ENCODE assay signal across 21 cellular contexts in genomic region chr20:23293689-23294088, GRCh38. TPM values are rescaled to one million over a fixed set of nuclear protein-coding genes. Genes with fewer than 3 reads are reported as not detected.
DNase-seq lines count a peak whose midpoint lies in the region; ATAC-seq and TF ChIP-seq lines count a peak whose summit lies in the region.
"Had no signal": no experiment of that assay in that cellular context is flagged by ENCODE, and none has a peak within 500 bp of the region (broad histone marks: within the 10 kb centered on the region; RNA-seq: fewer than 3 reads in every experiment).

No MANE protein-coding gene starts in this region.

- TF ChIP-seq CTCF in coronary artery (IDR thresholded peaks at IDR 0.05) (no peak), mucosa of descending colon (IDR thresholded peaks at IDR 0.05) (no peak), transverse colon (IDR thresholded peaks at IDR 0.05) (no peak)
- TF ChIP-seq CTCF in CD8-positive, alpha-beta T cell (IDR thresholded peaks at IDR 0.05) = no peak

- H3K27ac ChIP-seq in coronary artery (peak overlapping the region in 1 of 2 donors; percentile 78), transverse colon (peak overlapping the region; percentile 29 to 65 (median 48))
- H3K27ac ChIP-seq in CD8-positive, alpha-beta T cell (ENCODE audit: low read depth, low read length) = no peak overlapping the region
- H3K27ac ChIP-seq: brain microvascular endothelial cell, neutrophil had no signal

- H3K4me3 Mint-ChIP-seq in CD8-positive, alpha-beta T cell = no peak overlapping the region
- H3K4me3 Mint-ChIP-seq: activated naive CD8-positive, alpha-beta T cell treated with anti-CD3 and anti-CD28 coated beads for 36 hours; B cell; stimulated activated naive CD8-positive, alpha-beta T cell treated with anti-CD3 and anti-CD28 coated beads, Interleukin-15, Interleukin-2, amounts not matched to agents 100 ng/mL and 50 ng/mL, for 24 hours; T-helper 2 cell treated with Interferon-gamma antibody and Interleukin-4, amounts not matched to agents 5 μg/mL and 100 μg/mL, for 36 hours had no signal

- H3K4me1 ChIP-seq in mucosa of descending colon (ENCODE audit: low read depth) = no peaks in the 10 kb centered on the region
- H3K4me1 ChIP-seq in transverse colon = peaks cover 0 to 5% (median 0%) of the 10 kb centered on the region in 4 donors
- no peaks in the 10 kb centered on the region for H3K4me1 ChIP-seq in CD8-positive, alpha-beta T cell (ENCODE audit: insufficient read depth, low read length)

- POLR2A ChIA-PET in CD8-positive, alpha-beta T cell (lab: Charles Lee) = no interaction called here

- H3K27ac Mint-ChIP-seq in CD8-positive, alpha-beta T cell = no peak overlapping the region
- H3K27ac Mint-ChIP-seq: activated naive CD8-positive, alpha-beta T cell treated with anti-CD3 and anti-CD28 coated beads for 36 hours; B cell; stimulated activated naive CD8-positive, alpha-beta T cell treated with anti-CD3 and anti-CD28 coated beads, Interleukin-15, Interleukin-2, amounts not matched to agents 100 ng/mL and 50 ng/mL, for 24 hours; T-helper 2 cell treated with Interferon-gamma antibody and Interleukin-4, amounts not matched to agents 5 μg/mL and 100 μg/mL, for 36 hours had no signal

- no peak for TF ChIP-seq POLR2A in transverse colon (IDR thresholded peaks at IDR 0.05)

- no peak overlapping the region for H3K4me3 ChIP-seq in coronary artery
- no peak overlapping the region for H3K4me3 ChIP-seq in mucosa of descending colon
- H3K4me3 ChIP-seq in transverse colon = no peak overlapping the region
- no peak overlapping the region for H3K4me3 ChIP-seq in CD8-positive, alpha-beta T cell (ENCODE audit: low read depth, low read length)
- H3K4me3 ChIP-seq: GM12878 had no signal

- no peaks in the 10 kb centered on the region for H3K9me3 ChIP-seq in mucosa of descending colon
- H3K9me3 ChIP-seq in transverse colon = no peaks in the 10 kb centered on the region
- no peaks in the 10 kb centered on the region for H3K9me3 ChIP-seq in CD8-positive, alpha-beta T cell (ENCODE audit: low read length)
- H3K9me3 ChIP-seq: neutrophil had no signal

- H3K9me3 Mint-ChIP-seq in CD8-positive, alpha-beta T cell = no peaks in the 10 kb centered on the region
- H3K9me3 Mint-ChIP-seq: activated naive CD8-positive, alpha-beta T cell treated with anti-CD3 and anti-CD28 coated beads for 36 hours; stimulated activated naive CD8-positive, alpha-beta T cell treated with anti-CD3 and anti-CD28 coated beads, Interleukin-15, Interleukin-2, amounts not matched to agents 100 ng/mL and 50 ng/mL, for 24 hours; T-helper 2 cell treated with Interferon-gamma antibody and Interleukin-4, amounts not matched to agents 5 μg/mL and 100 μg/mL, for 36 hours had no signal

- no peaks in the 10 kb centered on the region for H3K27me3 ChIP-seq in transverse colon
- no peaks in the 10 kb centered on the region for H3K27me3 ChIP-seq in CD8-positive, alpha-beta T cell (ENCODE audit: insufficient read depth, low read length)
- H3K27me3 ChIP-seq: brain microvascular endothelial cell, neutrophil had no signal

- H3K36me3 ChIP-seq in mucosa of descending colon (ENCODE audit: low read depth) (no peaks in the 10 kb centered on the region), transverse colon (no peaks in the 10 kb centered on the region)
- H3K36me3 ChIP-seq in CD8-positive, alpha-beta T cell (ENCODE audit: insufficient read depth, low read length) = no peaks in the 10 kb centered on the region
- H3K36me3 ChIP-seq: brain microvascular endothelial cell, neutrophil had no signal

- peak; percentile 76 for DNase-seq in coronary artery (ENCODE audit: low spot score)
- peak; percentile 74 for DNase-seq in cardiac septum (ENCODE audit: low spot score)
- peak in 1 of 3 donors; percentile 25 for DNase-seq in mucosa of descending colon
- DNase-seq in transverse colon = peak; percentile 26
- DNase-seq in CD8-positive, alpha-beta T cell = no peak
- no peak for DNase-seq in NCI-H446 treated with DMSO at 0.1 percent for 48 hours (lab: John Stamatoyannopoulos, UW)
- DNase-seq: activated naive CD8-positive, alpha-beta T cell treated with anti-CD3 and anti-CD28 coated beads for 36 hours; brain microvascular endothelial cell; erythroblast; GDM1; Kasumi-1; NCI-H1092 treated with DMSO at 0.1 percent for 48 hours; NCI-H774; PC-3; stimulated activated CD4-positive, alpha-beta T cell treated with anti-CD3 and anti-CD28 coated beads, Interleukin-1b, Interleukin-23, amount 100 ng/mL, for 48 hours had no signal

- in situ Hi-C loops in transverse colon (cut with MboI; ENCODE audit: low pct_ligation_motif_present in 1 of 4, low pct_unique_long_range_greater_than_20kb in 1 of 4, low sequenced_read_pairs in 3 of 4) = no loop called here

- 75 to 80% methylated on average over 2 to 6 of the region's 6 CpGs for WGBS in transverse colon (ENCODE audit: low coverage in 1 of 2), 2 donors

- no peaks in the 10 kb centered on the region for H3K4me1 Mint-ChIP-seq in CD8-positive, alpha-beta T cell (ENCODE audit: low read depth)
- H3K4me1 Mint-ChIP-seq: activated naive CD8-positive, alpha-beta T cell treated with anti-CD3 and anti-CD28 coated beads for 36 hours; B cell had no signal

- CTCF ChIA-PET in CD8-positive, alpha-beta T cell (lab: Charles Lee) = no interaction called here

- H3K36me3 Mint-ChIP-seq in CD8-positive, alpha-beta T cell = no peaks in the 10 kb centered on the region
- H3K36me3 Mint-ChIP-seq: activated naive CD8-positive, alpha-beta T cell treated with anti-CD3 and anti-CD28 coated beads for 36 hours had no signal

- peaks cover 3% of the 10 kb centered on the region for H3K27me3 Mint-ChIP-seq in CD8-positive, alpha-beta T cell (ENCODE audit: low read depth)
- H3K27me3 Mint-ChIP-seq: activated naive CD8-positive, alpha-beta T cell treated with anti-CD3 and anti-CD28 coated beads for 36 hours had no signal

- ATAC-seq in mucosa of descending colon (peak; percentile 28), GM21723 (IDR thresholded peaks at IDR 0.05; ENCODE audit: unreplicated experiment) (no peak)
- ATAC-seq in CD8-positive, alpha-beta T cell = no peak
- ATAC-seq: GM12878, PC-3 had no signal

- no peak for TF ChIP-seq EP300 in transverse colon (IDR thresholded peaks at IDR 0.05; ENCODE audit: low read depth)

- intact Hi-C loops in cardiac septum (cut with DNase I) = no loop called here
- intact Hi-C loops in mucosa of descending colon (cut with DNase I, micrococcal nuclease) = no loop called here
- intact Hi-C loops in transverse colon (cut with DNase I; ENCODE audit: low total_unique reads) = no loop called here
- intact Hi-C loops in CD8-positive, alpha-beta T cell (cut with DNase I, micrococcal nuclease) = no loop called here

RNA-seq across cellular contexts. Expression of gene NXT1, which starts 56.9 kb away (rescaled TPM):
- 10.6 TPM for total RNA-seq in cardiac septum
- total RNA-seq in mucosa of descending colon = 10 to 100 TPM in 2 of 3 donors, 1 to 10 TPM in 1; 9.9 to 12.9 (median 10.6) TPM
- 10 to 100 TPM; 16.5 to 43.4 (median 22.8) TPM for total RNA-seq in transverse colon
- 10 to 100 TPM; 52.4 to 52.5 TPM for total RNA-seq in CD8-positive, alpha-beta T cell

Comparison
In these comparisons a context has a peak if more than half of its experiments do, and no peak if none do; other contexts are left out.
1. DNase-seq: peak in coronary artery (single experiment), cardiac septum (single experiment) and transverse colon (single experiment); none in CD8-positive, alpha-beta T cell (0 of 7) and NCI-H446 treated with DMSO at 0.1 percent for 48 hours (single experiment).